Comparison of ENCODE assay signal across 14 cellular contexts in the genomic region with DNA sequence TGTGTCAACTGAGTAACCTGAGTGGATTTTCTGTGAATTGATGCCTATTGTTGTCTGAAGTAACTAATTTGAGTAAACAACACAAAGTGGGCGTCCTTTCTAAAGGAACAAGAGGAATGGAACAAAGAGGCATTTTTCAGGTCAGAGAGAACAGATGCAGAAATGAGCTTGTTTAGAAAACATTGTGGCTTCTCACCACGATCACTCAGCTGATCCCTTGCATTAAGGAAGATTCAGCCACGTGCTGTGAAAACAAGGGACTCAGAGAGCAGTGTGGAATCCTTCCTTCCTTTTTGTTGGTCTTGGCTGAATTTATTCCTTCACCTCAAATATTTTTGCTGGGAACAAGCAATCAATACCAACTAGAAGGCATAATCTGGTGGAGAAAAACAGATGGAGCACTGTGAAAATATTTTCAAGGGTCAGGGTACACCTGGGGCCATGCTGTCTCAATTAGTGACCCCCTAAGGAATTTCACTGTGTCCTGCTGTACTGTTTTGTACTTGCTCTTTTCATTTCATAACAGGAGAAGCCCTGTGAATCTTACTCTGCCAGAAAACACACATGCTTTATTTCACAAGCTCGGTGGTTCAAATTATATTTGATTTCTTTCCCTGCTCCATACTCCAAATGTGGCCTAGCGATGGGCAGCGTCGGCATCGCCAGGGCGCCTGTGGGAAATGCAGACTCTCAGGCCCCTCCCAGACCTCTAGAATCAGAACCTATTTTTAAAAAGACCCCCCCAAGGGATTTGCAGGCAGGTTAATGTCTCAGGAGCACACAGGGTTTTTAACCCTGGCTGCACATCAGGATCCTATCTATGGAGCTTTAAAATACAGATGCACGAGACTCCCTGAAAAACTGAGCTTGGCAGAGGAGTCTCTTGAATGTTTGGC. TPM values are rescaled to one million over a fixed set of nuclear protein-coding genes. Genes with fewer than 3 reads are reported as not detected.
A peak's percentile ranks its signal among the peaks of the same experiment; 100 is the strongest.
DNase-seq lines count a peak whose midpoint lies in the region; ATAC-seq and TF ChIP-seq lines count a peak whose summit lies in the region.
"Had no signal": no experiment of that assay in that cellular context is flagged by ENCODE, and none has a peak within 500 bp of the region (broad histone marks: within the 10 kb centered on the region; RNA-seq: fewer than 3 reads in every experiment).

No MANE protein-coding gene starts in this region.

- ATAC-seq in gastroesophageal sphincter (peak; percentile 81), left colon (no peak)
- ATAC-seq: CD8-positive, alpha-beta T cell; HCT116 had no signal

- H3K9me3 ChIP-seq in gastroesophageal sphincter (no peaks in the 10 kb centered on the region), stomach smooth muscle (ENCODE audit: control insufficient read depth in 2 of 2, low read length in 2 of 2) (no peaks in the 10 kb centered on the region), tibial nerve (no peaks in the 10 kb centered on the region), HAP-1 (no peaks in the 10 kb centered on the region)
- H3K9me3 ChIP-seq: suprapubic skin had no signal

- WGBS in gastroesophageal sphincter (ENCODE audit: low coverage in 1 of 2), 2 donors = 29 to 61% methylated on average over 8 to 9 of the region's 10 CpGs
- 43 to 46% methylated on average over 10 of the region's 10 CpGs for WGBS in tibial nerve, 2 donors

- TF ChIP-seq POLR2A in gastroesophageal sphincter (IDR thresholded peaks at IDR 0.05) = no peak
- no peak for TF ChIP-seq POLR2A in tibial nerve (IDR thresholded peaks at IDR 0.05)

- H3K36me3 ChIP-seq in gastroesophageal sphincter (no peaks in the 10 kb centered on the region), stomach smooth muscle (ENCODE audit: control insufficient read depth in 2 of 2, insufficient read depth in 2 of 2, low read length in 2 of 2) (no peaks in the 10 kb centered on the region), tibial nerve (peaks cover 0 to under 1% (median 0%) of the 10 kb centered on the region in 3 donors), HAP-1 (replicated peaks) (no peaks in the 10 kb centered on the region)
- H3K36me3 ChIP-seq: suprapubic skin had no signal

- H3K4me3 ChIP-seq in gastroesophageal sphincter = no peak overlapping the region
- no peak overlapping the region for H3K4me3 ChIP-seq in stomach smooth muscle (ENCODE audit: low read length in 2 of 2)
- no peak overlapping the region for H3K4me3 ChIP-seq in tibial nerve
- no peak overlapping the region for H3K4me3 ChIP-seq in HAP-1
- H3K4me3 ChIP-seq: SK-N-MC, suprapubic skin had no signal

- H3K27me3 ChIP-seq in gastroesophageal sphincter (no peaks in the 10 kb centered on the region), stomach smooth muscle (ENCODE audit: control insufficient read depth in 1 of 2, insufficient read depth in 2 of 2, low read length in 2 of 2) (no peaks in the 10 kb centered on the region), tibial nerve (no peaks in the 10 kb centered on the region), HAP-1 (ENCODE audit: low read depth) (0 out of 2 replicates have a peak, but pooled peaks cover 4% of the 10 kb centered on the region)
- H3K27me3 ChIP-seq: suprapubic skin had no signal

- TF ChIP-seq EP300 in gastroesophageal sphincter (IDR thresholded peaks at IDR 0.05) (no peak), tibial nerve (IDR thresholded peaks at IDR 0.05) (peak in 1 of 2 donors; percentile 79)

- H3K4me1 ChIP-seq in gastroesophageal sphincter = no peaks in the 10 kb centered on the region
- H3K4me1 ChIP-seq in stomach smooth muscle (ENCODE audit: control insufficient read depth, insufficient read depth, low read length) = peaks cover 10% of the 10 kb centered on the region
- peaks cover 0 to 21% (median 0%) of the 10 kb centered on the region in 4 donors for H3K4me1 ChIP-seq in tibial nerve
- H3K4me1 ChIP-seq in HAP-1 = no peaks in the 10 kb centered on the region
- H3K4me1 ChIP-seq: suprapubic skin had no signal

- in situ Hi-C loops in HAP-1 (cut with MboI; ENCODE audit: low sequenced_read_pairs) = no loop called here

- peak overlapping the region in 1 of 4 donors; percentile 25 for H3K27ac ChIP-seq in gastroesophageal sphincter
- H3K27ac ChIP-seq in stomach smooth muscle (ENCODE audit: low read length) = peak overlapping the region; percentile 72
- H3K27ac ChIP-seq in tibial nerve = peak overlapping the region in 2 of 4 donors; percentile 56 to 68
- H3K27ac ChIP-seq: SK-N-MC, suprapubic skin had no signal

- peak; percentile 29 to 66 for DNase-seq in NCI-H2081 (lab: John Stamatoyannopoulos, UW)
- DNase-seq in NCI-H2081 treated with DMSO at 0.1 percent for 48 hours (lab: John Stamatoyannopoulos, UW) = no peak
- peak; percentile 68 for DNase-seq in NCI-H69 (lab: John Stamatoyannopoulos, UW)
- no peak for DNase-seq in left colon
- no peak for DNase-seq in tibial nerve (ENCODE audit: low spot score in 2 of 2)
- DNase-seq in HAP-1 (ENCODE audit: low spot score in 2 of 2) = no peak
- DNase-seq: activated naive CD4-positive, alpha-beta T cell; CD8-positive, alpha-beta T cell had no signal

- peak overlapping the region in 1 of 2 donors; percentile 31 for H3K9ac ChIP-seq in stomach smooth muscle (ENCODE audit: low read length in 2 of 2)

- intact Hi-C loops in left colon (cut with DNase I, micrococcal nuclease) = no loop called here

- TF ChIP-seq CTCF in gastroesophageal sphincter (IDR thresholded peaks at IDR 0.05) = no peak
- TF ChIP-seq CTCF in tibial nerve (IDR thresholded peaks at IDR 0.05) = no peak

RNA-seq across cellular contexts. Expression of a gene that starts 11.6 kb away (rescaled TPM):
- 1 to 10 TPM in 1 of 4 donors, under 1 TPM in 3; 0.16 to 1.1 (median 0.26) TPM for total RNA-seq in gastroesophageal sphincter
- total RNA-seq in left colon = 10 to 100 TPM in 1 of 2 donors, 1 to 10 TPM in 1; 2.4 to 11.8 TPM
- total RNA-seq in tibial nerve = 10 to 100 TPM; 13.4 to 26.1 (median 21.5) TPM
- total RNA-seq: chondrocyte had no signal

RNA-seq across cellular contexts. Expression of a gene that starts 34.0 kb away (rescaled TPM):
- 10 to 100 TPM; 12.6 to 30.9 (median 23.3) TPM for total RNA-seq in gastroesophageal sphincter
- 10 to 100 TPM in 1 of 2 donors, 1 to 10 TPM in 1; 9.8 to 11.2 TPM for total RNA-seq in left colon
- 10 to 100 TPM; 12.6 to 32.2 (median 21.3) TPM for total RNA-seq in tibial nerve

Comparison
In these comparisons a context has a peak if more than half of its experiments do, and no peak if none do; other contexts are left out.
1. DNase-seq: peak in NCI-H2081 (2 of 2) and NCI-H69 (single experiment); none in NCI-H2081 treated with DMSO at 0.1 percent for 48 hours (single experiment), left colon (0 of 2), tibial nerve (0 of 2) and HAP-1 (0 of 2).